15 cellular contexts compared by ENCODE assay signal in the genomic region with DNA sequence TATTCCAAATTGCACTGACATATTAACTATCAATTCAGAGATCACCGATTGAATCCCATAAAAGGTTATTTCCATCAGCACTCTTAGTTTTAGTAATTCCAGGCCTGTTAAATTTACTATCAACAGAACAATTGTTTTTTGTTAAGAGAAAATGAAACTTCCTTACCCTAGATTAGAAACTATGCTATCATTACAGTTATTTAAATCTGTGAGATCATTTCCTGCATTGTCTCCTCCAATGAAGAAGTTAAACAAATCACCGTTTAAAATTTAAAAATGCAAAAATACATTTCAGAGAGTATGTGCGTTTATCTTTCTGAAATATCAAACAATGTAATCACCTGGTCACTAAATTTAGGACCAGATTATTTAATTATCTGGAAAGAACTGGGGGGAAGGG. TPM values are rescaled to one million over a fixed set of nuclear protein-coding genes. Genes with fewer than 3 reads are reported as not detected.
A peak's percentile ranks its signal among the peaks of the same experiment; 100 is the strongest.
DNase-seq lines count a peak whose midpoint lies in the region; ATAC-seq, FAIRE-seq and TF ChIP-seq lines count a peak whose summit lies in the region.
"Had no signal": no experiment of that assay in that cellular context is flagged by ENCODE, and none has a peak within 500 bp of the region (broad histone marks: within the 10 kb centered on the region; RNA-seq: fewer than 3 reads in every experiment).

No MANE protein-coding gene starts in this region.

- no peak for DNase-seq in activated naive CD4-positive, alpha-beta T cell treated with anti-CD3 and anti-CD28 coated beads, Interleukin-2, amount 10 ng/mL, durations not matched to agents 7 days and 5 days
- DNase-seq in activated naive CD4-positive, alpha-beta T cell treated with Interleukin-2 at 50 U/mL for 16 hours: no peak
- DNase-seq in OCI-LY7 (ENCODE audit: low spot score) (no peak), GM12878 (ENCODE audit: low read depth, low spot score) (no peak), psoas muscle (no peak), ovary (no peak), D341Med (ENCODE audit: low spot score) (no peak)
- DNase-seq: colonic mucosa; NCI-H748 treated with DMSO at 0.1 percent for 48 hours; SIG-M5; stimulated activated naive B cell treated with anti-CD40 and anti-IgM and Interleukin-4, amounts not matched to agents 10 μg/mL and 1 μg/mL and 100 μg/mL, for 72 hours; upper lobe of right lung had no signal

- H3K9me3 ChIP-seq in OCI-LY7 (ENCODE audit: low read length): no peaks in the 10 kb centered on the region
- H3K9me3 ChIP-seq in GM12878 (replicated peaks; ENCODE audit: control insufficient read depth, insufficient read depth, low read length): peaks cover 2% of the 10 kb centered on the region; the same call in 2 of the 3 replicates
- H3K9me3 ChIP-seq in psoas muscle: no peaks in the 10 kb centered on the region
- no peaks in the 10 kb centered on the region for H3K9me3 ChIP-seq in ovary
- H3K9me3 ChIP-seq: colonic mucosa, upper lobe of right lung had no signal

- H3K27me3 ChIP-seq in GM12878 (replicated peaks in 1 of 2; ENCODE audit: control insufficient read depth in 2 of 2, insufficient read depth in 2 of 2, low read length in 1 of 2): no peaks in the 10 kb centered on the region
- H3K27me3 ChIP-seq in psoas muscle (ENCODE audit: insufficient read depth in 3 of 3, low read length in 2 of 3): no peaks in the 10 kb centered on the region
- no peaks in the 10 kb centered on the region for H3K27me3 ChIP-seq in ovary
- H3K27me3 ChIP-seq: colonic mucosa, upper lobe of right lung had no signal

- peak overlapping the region; percentile 31; the same call in 1 of the 2 replicates for H3K9ac ChIP-seq in GM12878 (ENCODE audit: control insufficient read depth, insufficient read depth, low read length)
- H3K9ac ChIP-seq: parathyroid adenoma had no signal

- peaks cover 49% of the 10 kb centered on the region for H3K4me1 ChIP-seq in OCI-LY7 (ENCODE audit: insufficient read depth, low read length, poor library complexity, severe bottlenecking)
- H3K4me1 ChIP-seq in GM12878 (ENCODE audit: control insufficient read depth, insufficient read depth, low read length): peaks cover 30% of the 10 kb centered on the region
- H3K4me1 ChIP-seq in psoas muscle: peaks cover 67% of the 10 kb centered on the region
- H3K4me1 ChIP-seq in ovary (ENCODE audit: insufficient read depth): peaks cover 2% of the 10 kb centered on the region
- H3K4me1 ChIP-seq: colonic mucosa had no signal

- RAD21 ChIA-PET in GM12878 (lab: Charles Lee; ENCODE audit: unreplicated experiment): interaction anchor here (3.6 to 7.6 kb wide), 5 partner anchors 17 to 68 kb away, joined by 22 to 110 read pairs (median 90); no protein-coding TSS in a partner anchor

- WGBS in GM12878 (ENCODE audit: insufficient coverage, insufficient replicate concordance, low lambda C conversion rate, missing lambda C conversion rate): 15% methylated on average over 3 of the region's 3 CpGs
- 66 to 72% (median 69%) methylated on average over 3 of the region's 3 CpGs for WGBS in psoas muscle, 3 donors
- 84 to 86% (median 85%) methylated on average over 3 of the region's 3 CpGs for WGBS in ovary, 3 donors

- H3K4me2 ChIP-seq in OCI-LY7 (ENCODE audit: low read length) (peak overlapping the region; percentile 58), GM12878 (ENCODE audit: control insufficient read depth, insufficient read depth) (peak overlapping the region; percentile 23; the same call in 1 of the 2 replicates)

- no peak for TF ChIP-seq CTCF in OCI-LY7 (conservative IDR thresholded peaks at IDR 0.05; ENCODE audit: low read length)
- no peak for TF ChIP-seq CTCF in GM12878 (IDR thresholded peaks at IDR 0.05 in 2 of 3, conservative IDR thresholded peaks at IDR 0.05 in 1 of 3; ENCODE audit: control insufficient read depth in 2 of 3, extremely low read depth in 1 of 3, insufficient read depth in 1 of 3, low read depth in 3 of 3, low read length in 3 of 3)
- TF ChIP-seq CTCF in psoas muscle (IDR thresholded peaks at IDR 0.05): no peak
- no peak for TF ChIP-seq CTCF in ovary (IDR thresholded peaks at IDR 0.05)

- in situ Hi-C loops in GM12878 (cut with MboI): no loop called here

- H2AFZ ChIP-seq in OCI-LY7 (ENCODE audit: low read length) (no peak overlapping the region), GM12878 (ENCODE audit: control insufficient read depth, low read depth, low read length) (no peak overlapping the region)
- H2AFZ ChIP-seq: parathyroid adenoma had no signal

- TF ChIP-seq POLR2A in GM12878 (IDR thresholded peaks at IDR 0.05; ENCODE audit: low read depth, low read length) (no peak), ovary (IDR thresholded peaks at IDR 0.05) (no peak)

- H4K20me1 ChIP-seq in OCI-LY7 (ENCODE audit: insufficient read depth, low read length): peaks cover 16% of the 10 kb centered on the region; the same call in 1 of the 2 replicates
- H4K20me1 ChIP-seq in GM12878 (ENCODE audit: control insufficient read depth, insufficient read depth): no peaks in the 10 kb centered on the region

- CTCF ChIA-PET in activated naive CD4-positive, alpha-beta T cell treated with anti-CD3 and anti-CD28 coated beads, Interleukin-2, amount 10 ng/mL, durations not matched to agents 7 days and 5 days (lab: Charles Lee): no interaction called here
- CTCF ChIA-PET in OCI-LY7 (lab: Charles Lee; ENCODE audit: unreplicated experiment): no interaction called here
- CTCF ChIA-PET in GM12878 (lab: Yijun Ruan, JAX): no interaction called here

- H3K79me2 ChIP-seq in OCI-LY7 (ENCODE audit: insufficient read depth, low read depth, low read length): peaks cover 51% of the 10 kb centered on the region; the same call in 1 of the 2 replicates
- H3K79me2 ChIP-seq in GM12878 (ENCODE audit: control insufficient read depth, insufficient read depth, low read length): peaks cover 60% of the 10 kb centered on the region

- no peaks in the 10 kb centered on the region for H3K9me2 ChIP-seq in OCI-LY7 (ENCODE audit: insufficient read depth, low read length)

- H3K4me3 ChIP-seq in OCI-LY7 (ENCODE audit: low read depth, low read length, poor library complexity, severe bottlenecking) (no peak overlapping the region), GM12878 (no peak overlapping the region), psoas muscle (no peak overlapping the region), ovary (no peak overlapping the region)
- H3K4me3 ChIP-seq: colonic mucosa, upper lobe of right lung had no signal

- TF ChIP-seq RAD21 in GM12878 (IDR thresholded peaks at IDR 0.05; ENCODE audit: insufficient read depth, low read depth, low read length): no peak

- SMC1A ChIA-PET in GM12878 (lab: Charles Lee; ENCODE audit: uncharacterized antibody, unreplicated experiment): interaction anchor here (2.3 to 10.8 kb wide), 9 partner anchors 13 to 140 kb away, joined by 6 to 287 read pairs (median 76); no protein-coding TSS in a partner anchor

- H3K4me1 Mint-ChIP-seq in activated naive CD4-positive, alpha-beta T cell treated with anti-CD3 and anti-CD28 coated beads, Interleukin-2, amount 10 ng/mL, durations not matched to agents 7 days and 5 days: peaks cover 88% of the 10 kb centered on the region

- no peaks in the 10 kb centered on the region for H3K9me3 Mint-ChIP-seq in activated naive CD4-positive, alpha-beta T cell treated with anti-CD3 and anti-CD28 coated beads, Interleukin-2, amount 10 ng/mL, durations not matched to agents 7 days and 5 days
- H3K9me3 Mint-ChIP-seq: stimulated activated naive B cell treated with anti-CD40 and anti-IgM and Interleukin-4, amounts not matched to agents 10 μg/mL and 1 μg/mL and 100 μg/mL, for 72 hours had no signal

- H3K27me3 Mint-ChIP-seq in activated naive CD4-positive, alpha-beta T cell treated with anti-CD3 and anti-CD28 coated beads, Interleukin-2, amount 10 ng/mL, durations not matched to agents 7 days and 5 days: no peaks in the 10 kb centered on the region
- H3K27me3 Mint-ChIP-seq: stimulated activated naive B cell treated with anti-CD40 and anti-IgM and Interleukin-4, amounts not matched to agents 10 μg/mL and 1 μg/mL and 100 μg/mL, for 72 hours had no signal

- peak overlapping the region; percentile 86 for H3K27ac Mint-ChIP-seq in activated naive CD4-positive, alpha-beta T cell treated with anti-CD3 and anti-CD28 coated beads, Interleukin-2, amount 10 ng/mL, durations not matched to agents 7 days and 5 days

- POLR2A ChIA-PET in OCI-LY7 (lab: Charles Lee): no interaction called here
- POLR2A ChIA-PET in GM12878 (lab: Charles Lee): interaction anchor here (0.9 kb wide), 1 partner anchor 19 kb away, joined by 3 read pairs; no protein-coding TSS in a partner anchor

- peaks cover 15% of the 10 kb centered on the region for H3K36me3 Mint-ChIP-seq in activated naive CD4-positive, alpha-beta T cell treated with anti-CD3 and anti-CD28 coated beads, Interleukin-2, amount 10 ng/mL, durations not matched to agents 7 days and 5 days

- intact Hi-C loops in OCI-LY7 (cut with micrococcal nuclease; ENCODE audit: unreplicated experiment): loop anchor here (1.0 to 5.0 kb wide), 4 partner anchors 40 to 195 kb away; no protein-coding TSS in a partner anchor
- intact Hi-C loops in GM12878 (cut with micrococcal nuclease; ENCODE audit: unreplicated experiment): loop anchor here (2.0 kb wide), 1 partner anchor 15 kb away; no protein-coding TSS in a partner anchor
- intact Hi-C loops in psoas muscle (cut with DNase I): loop anchor here (5.0 to 10.0 kb wide), 3 partner anchors 40 to 63 kb away; no protein-coding TSS in a partner anchor
- intact Hi-C loops in ovary (cut with DNase I): loop anchor here (5.0 to 10.0 kb wide), 3 partner anchors 55 to 60 kb away; partner anchors contain the start of gene HIVEP2 (in 3 of the 4)

- TF ChIP-seq EP300 in GM12878 (IDR thresholded peaks at IDR 0.05; ENCODE audit: borderline replicate concordance in 1 of 2, control insufficient read depth in 1 of 2, low read depth in 2 of 2, low read length in 2 of 2) (no peak), ovary (IDR thresholded peaks at IDR 0.05) (no peak)

- no peak for FAIRE-seq in GM12878 (lab: Jason Lieb, UNC)
- FAIRE-seq: H1 had no signal

- peaks cover 17% of the 10 kb centered on the region; the same call in 1 of the 2 replicates for H3K36me3 ChIP-seq in OCI-LY7 (ENCODE audit: insufficient read depth, low read length)
- H3K36me3 ChIP-seq in GM12878 (ENCODE audit: control insufficient read depth in 2 of 2, insufficient read depth in 2 of 2, low read length in 1 of 2): no peaks in the 10 kb centered on the region
- no peaks in the 10 kb centered on the region for H3K36me3 ChIP-seq in psoas muscle (ENCODE audit: insufficient read depth in 1 of 2, low read depth in 1 of 2)
- H3K36me3 ChIP-seq in ovary: no peaks in the 10 kb centered on the region
- H3K36me3 ChIP-seq: colonic mucosa, upper lobe of right lung had no signal

- ATAC-seq in GM12878: peak; percentile 23
- no peak for ATAC-seq in psoas muscle
- ATAC-seq in GM21737 (IDR thresholded peaks at IDR 0.05; ENCODE audit: unreplicated experiment): no peak

- peak overlapping the region; percentile 60 for H3K27ac ChIP-seq in OCI-LY7 (ENCODE audit: low read depth, low read length, poor library complexity, severe bottlenecking)
- peak overlapping the region; percentile 75 for H3K27ac ChIP-seq in GM12878 (ENCODE audit: control insufficient read depth, insufficient read depth)
- H3K27ac ChIP-seq in psoas muscle: peak overlapping the region; percentile 84
- no peak overlapping the region for H3K27ac ChIP-seq in ovary
- H3K27ac ChIP-seq: colonic mucosa, parathyroid adenoma, upper lobe of right lung had no signal

- BruUV-seq in OCI-LY7 (replicated peaks; lab: Mats Ljungman, UMichigan) (no TSS peak), GM12878 (replicated peaks; lab: Mats Ljungman, UMichigan) (no TSS peak)

- peak overlapping the region; percentile 4 for H3K4me3 Mint-ChIP-seq in activated naive CD4-positive, alpha-beta T cell treated with anti-CD3 and anti-CD28 coated beads, Interleukin-2, amount 10 ng/mL, durations not matched to agents 7 days and 5 days
- H3K4me3 Mint-ChIP-seq: stimulated activated naive B cell treated with anti-CD40 and anti-IgM and Interleukin-4, amounts not matched to agents 10 μg/mL and 1 μg/mL and 100 μg/mL, for 72 hours had no signal

RNA-seq across cellular contexts. Expression of gene HIVEP2, which starts 57.4 kb away (rescaled TPM):
- total RNA-seq in OCI-LY7 (2014; rRNA removed; shearing (Covaris generic)): 16.9 and 24.6 TPM in 2 replicates
- total RNA-seq in OCI-LY7 (2022): 18.8 and 21.9 TPM in 2 replicates
- total RNA-seq in GM12878 (2013; cell fraction: nucleolus; rRNA removed): 139 and 140 TPM in 2 replicates
- total RNA-seq in GM12878 (2014; rRNA removed): 11.6 and 14.7 TPM in 2 replicates
- total RNA-seq in GM12878 (2014; rRNA removed; fragmentation: Illumina TruSeq; extraction: Trizol): 15.5 and 15.9 TPM in 2 replicates
- total RNA-seq in GM12878 (2021): 15.7 and 18.2 TPM in 2 replicates
- 5.6 TPM for polyA plus RNA-seq in GM12878 (2011; ENCODE audit: low read depth)
- 13.2 and 14.4 TPM in 2 replicates for polyA plus RNA-seq in GM12878 (2011; rRNA removed)
- 13.0 and 14.7 TPM in 2 replicates for polyA plus RNA-seq in GM12878 (2011; cell fraction: cytosol; rRNA removed)
- 24.2 and 25.1 TPM in 2 replicates for polyA plus RNA-seq in GM12878 (2011; cell fraction: nucleus; rRNA removed)
- 6.4 and 10.4 TPM in 2 replicates for polyA plus RNA-seq in GM12878 (2012)
- polyA plus RNA-seq in GM12878 (2014; fragmentation: Illumina TruSeq; extraction: Trizol): 13.6 and 16.5 TPM in 2 replicates
- polyA plus RNA-seq in GM12878 (2014; fragmentation: Nextera tagmentation; extraction: Ambion mirVana): 1 to 10 TPM; 1.2 to 1.6 TPM
- 8.8 TPM in 2 replicates for polyA plus RNA-seq in GM12878 (2014; rRNA removed)
- 1 to 10 TPM; 4.4 to 5.0 TPM for polyA plus RNA-seq in GM12878 (2016; fragmentation: Nextera tagmentation; extraction: Ambion mirVana)
- 47.2 and 50.2 TPM in 2 replicates for polyA minus RNA-seq in GM12878 (2011; rRNA and poly(A)+ RNA removed)
- 13.0 and 14.1 TPM in 2 replicates for polyA minus RNA-seq in GM12878 (2011; cell fraction: cytosol; rRNA and poly(A)+ RNA removed)
- polyA minus RNA-seq in GM12878 (2011; cell fraction: nucleus; rRNA and poly(A)+ RNA removed): 22.6 and 29.6 TPM in 2 replicates
- 10 to 100 TPM; 22.6 to 39.7 (median 29.0) TPM for total RNA-seq in psoas muscle
- 10 to 100 TPM in 1 of 3 donors, 1 to 10 TPM in 2; 6.2 to 15.1 (median 6.3) TPM for polyA plus RNA-seq in psoas muscle
- total RNA-seq in ovary: 10 to 100 TPM; 21.1 to 58.9 (median 32.9) TPM
- polyA plus RNA-seq in ovary: 10 to 100 TPM in 1 of 2 donors, 1 to 10 TPM in 1; 8.4 to 16.9 TPM

Comparison
In these comparisons a context has a peak if more than half of its experiments do, and no peak if none do; other contexts are left out.
1. H3K27ac ChIP-seq: peak in OCI-LY7 (single experiment), GM12878 (single experiment) and psoas muscle (single experiment); none in ovary (0 of 2).